In the genomic region with DNA sequence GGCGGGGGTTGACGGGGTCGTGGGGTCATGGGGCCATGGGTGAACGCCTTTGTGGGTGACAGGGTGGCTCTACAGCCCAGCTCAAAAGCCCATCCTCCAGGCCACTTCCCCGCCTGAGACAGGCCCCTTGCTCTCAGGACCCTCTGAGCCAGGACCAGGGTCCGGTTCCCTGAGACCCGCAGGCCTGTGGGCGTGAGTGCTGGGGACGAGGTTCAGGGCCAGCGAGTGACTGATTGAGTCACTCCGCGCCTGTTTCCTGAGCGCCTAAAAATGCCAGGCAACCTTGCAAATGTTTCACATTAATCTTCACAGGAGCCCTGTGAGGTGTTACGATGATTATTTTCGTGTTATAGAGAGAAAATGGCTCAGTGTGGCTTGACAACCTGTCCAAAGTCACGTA, we compare ENCODE assay signal across 8 cellular contexts.
DNase-seq lines count a peak whose midpoint lies in the region; ATAC-seq and TF ChIP-seq lines count a peak whose summit lies in the region.

No MANE protein-coding gene starts in this region.

- H3K4me3 Mint-ChIP-seq in glutamatergic neuron (ENCODE audit: unreplicated experiment): peak overlapping the region; percentile 86

- no peaks in the 10 kb centered on the region for H3K36me3 Mint-ChIP-seq in glutamatergic neuron (ENCODE audit: unreplicated experiment)

- H3K27ac ChIP-seq in VCaP (peak overlapping the region; percentile 69), skeletal muscle tissue (ENCODE audit: low read depth, low read length) (peak overlapping the region; percentile 84)

- H3K4me3 ChIP-seq in skeletal muscle tissue (ENCODE audit: low read length in 3 of 3): peak overlapping the region; percentile 85 to 87 (median 87)

- TF ChIP-seq CTCF in VCaP (conservative IDR thresholded peaks at IDR 0.05) (no peak), glutamatergic neuron (IDR thresholded peaks at IDR 0.05; ENCODE audit: partially characterized antibody, unreplicated experiment) (no peak)

- H3K36me3 ChIP-seq in skeletal muscle tissue (ENCODE audit: control insufficient read depth in 3 of 3, insufficient read depth in 3 of 3, low read length in 3 of 3): peaks cover 0 to 7% (median 6%) of the 10 kb centered on the region in 3 donors

- H3K27ac Mint-ChIP-seq in glutamatergic neuron (ENCODE audit: unreplicated experiment): peak overlapping the region; percentile 59

- H3K9me3 ChIP-seq in skeletal muscle tissue (ENCODE audit: control insufficient read depth in 3 of 3, low read length in 3 of 3): no peaks in the 10 kb centered on the region

- H3K4me1 Mint-ChIP-seq in glutamatergic neuron (ENCODE audit: low read depth, unreplicated experiment): no peaks in the 10 kb centered on the region

- no peaks in the 10 kb centered on the region for H3K27me3 Mint-ChIP-seq in glutamatergic neuron (ENCODE audit: unreplicated experiment)

- ATAC-seq in GM21786 (IDR thresholded peaks at IDR 0.05; ENCODE audit: unreplicated experiment) (peak; percentile 24), HG02642 (IDR thresholded peaks at IDR 0.05; ENCODE audit: poor library complexity, unreplicated experiment) (no peak)

- H3K27me3 ChIP-seq in skeletal muscle tissue (ENCODE audit: control insufficient read depth in 3 of 3, insufficient read depth in 3 of 3, low read length in 3 of 3): peaks cover 0 to 3% (median 0%) of the 10 kb centered on the region in 3 donors

- DNase-seq in AG20443 (ENCODE audit: low spot score) (peak; percentile 29), glutamatergic neuron (no peak), NCI-H2196 treated with DMSO at 0.1 percent for 48 hours (lab: John Stamatoyannopoulos, UW; ENCODE audit: unreplicated experiment) (no peak), MV-4-11 (lab: John Stamatoyannopoulos, UW) (no peak)

- H3K9ac ChIP-seq in skeletal muscle tissue (ENCODE audit: low read depth in 1 of 3, low read length in 3 of 3): peak overlapping the region; percentile 68 to 93 (median 79)

- peaks cover 4 to 11% (median 4%) of the 10 kb centered on the region in 3 donors for H3K4me1 ChIP-seq in skeletal muscle tissue (ENCODE audit: control insufficient read depth in 3 of 3, insufficient read depth in 3 of 3, low read length in 3 of 3)

- no peaks in the 10 kb centered on the region for H3K9me3 Mint-ChIP-seq in glutamatergic neuron (ENCODE audit: unreplicated experiment)
